ENCODE assay signal across 8 cellular contexts in the genomic region with DNA sequence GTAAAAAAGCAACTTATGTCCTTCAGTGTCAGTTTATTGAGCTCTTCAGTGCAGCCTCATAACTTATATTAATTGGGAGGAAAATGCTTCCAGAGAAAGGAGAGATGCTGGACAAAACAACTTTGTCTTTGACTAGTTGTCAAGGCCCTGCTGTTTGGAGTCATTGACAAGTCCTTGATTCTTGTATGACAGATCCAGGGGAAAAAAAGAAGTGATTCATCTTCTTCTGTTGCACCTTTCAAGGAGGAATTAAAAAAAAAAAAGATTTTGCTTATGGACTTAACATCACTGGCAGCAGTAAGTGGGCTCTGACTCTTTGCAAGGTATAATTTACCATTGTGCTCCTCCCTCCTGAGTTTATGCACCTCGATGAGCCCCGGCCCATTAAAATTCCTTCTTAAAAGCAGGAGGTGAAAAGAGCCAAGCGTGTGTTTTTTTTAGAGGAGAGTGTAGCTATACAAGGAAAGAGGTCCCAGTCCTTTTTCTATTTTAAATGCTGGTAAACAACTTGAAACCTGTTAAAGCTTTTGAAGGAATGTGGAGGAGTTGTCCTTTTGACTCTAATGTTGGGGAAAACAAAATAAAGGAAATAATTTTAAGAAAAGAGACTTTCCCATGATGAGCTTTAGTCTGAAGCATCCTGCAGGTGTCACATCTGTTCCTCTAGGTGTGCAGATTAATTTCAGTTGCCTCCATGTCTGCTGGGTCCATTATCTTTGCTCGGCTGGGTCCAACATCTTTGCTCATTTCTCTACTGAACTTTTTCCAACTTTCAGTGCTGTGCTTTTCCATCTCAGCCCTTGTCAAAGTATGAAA.
DNase-seq lines count a peak whose midpoint lies in the region; ATAC-seq, FAIRE-seq and TF ChIP-seq lines count a peak whose summit lies in the region.

No MANE protein-coding gene starts in this region.

- DNase-seq in GM10266 (ENCODE audit: extremely low spot score) (no peak), NCI-H1105 treated with DMSO at 0.1 percent for 48 hours (lab: John Stamatoyannopoulos, UW) (peak; percentile 48), renal cortical epithelial cell (ENCODE audit: low read depth) (peak; percentile 48), GM12891 (ENCODE audit: insufficient read length, low spot score) (no peak), dermis blood vessel endothelial cell (no peak)

- FAIRE-seq in endometrium (lab: Jason Lieb, UNC) (peak; percentile 85), GM12891 (lab: Jason Lieb, UNC) (no peak)

- peak; percentile 42 for TF ChIP-seq CTCF in GM10266 (IDR thresholded peaks at IDR 0.05; ENCODE audit: control insufficient read depth, insufficient read depth, low read depth, missing control alignments)

- no peak for TF ChIP-seq POLR2A in GM12891 (IDR thresholded peaks at IDR 0.05; ENCODE audit: low read depth, low read length)

- no peak for ATAC-seq in GM19351 (IDR thresholded peaks at IDR 0.05; ENCODE audit: unreplicated experiment)
- no peak for ATAC-seq in HG03159 (IDR thresholded peaks at IDR 0.05; ENCODE audit: unreplicated experiment)

TF ChIP-seq in GM12891, 5 proteins besides CTCF, POLR2A, EP300 and RAD21:
- no peak for TF ChIP-seq PAX5 (IDR thresholded peaks at IDR 0.05; ENCODE audit: insufficient read depth, low read length, severe bottlenecking)

Comparison
In these comparisons a context has a peak if more than half of its experiments do, and no peak if none do; other contexts are left out.
1. DNase-seq: peak in NCI-H1105 treated with DMSO at 0.1 percent for 48 hours (single experiment) and renal cortical epithelial cell (single experiment); none in GM10266 (single experiment), GM12891 (single experiment) and dermis blood vessel endothelial cell (single experiment).